30 cellular contexts compared by ENCODE assay signal in genomic region chr11:121887564-121887963, GRCh38.
DNase-seq lines count a peak whose midpoint lies in the region; ATAC-seq, FAIRE-seq and TF ChIP-seq lines count a peak whose summit lies in the region.
"Had no signal": no experiment of that assay in that cellular context is flagged by ENCODE, and none has a peak within 500 bp of the region (broad histone marks: within the 10 kb centered on the region; RNA-seq: fewer than 3 reads in every experiment).

No MANE protein-coding gene starts in this region.

- no peaks in the 10 kb centered on the region for H3K27me3 ChIP-seq in right lobe of liver
- H3K27me3 ChIP-seq in HepG2 (ENCODE audit: control insufficient read depth in 1 of 2, insufficient read depth in 2 of 2, low read length in 2 of 2) = no peaks in the 10 kb centered on the region; a peak in 1 of 5 replicates
- no peaks in the 10 kb centered on the region for H3K27me3 ChIP-seq in vagina
- H3K27me3 ChIP-seq: brain microvascular endothelial cell, gastrocnemius medialis, neutrophil, Peyer's patch, spleen, thyroid gland had no signal

- no TSS peak for BruUV-seq in HepG2 (replicated peaks; lab: Mats Ljungman, UMichigan)

- peaks cover 9% of the 10 kb centered on the region for H3K4me1 Mint-ChIP-seq in nephron progenitor cell

- FAIRE-seq in HepG2 (lab: Jason Lieb, UNC) = no peak
- FAIRE-seq: A549, colon, GM12892 had no signal

- H3K9ac ChIP-seq in HepG2 (ENCODE audit: insufficient read depth, low read depth, low read length) = no peak overlapping the region
- H3K9ac ChIP-seq: KMS-11 had no signal

- POLR2A ChIA-PET in HepG2 (lab: Yijun Ruan, JAX) = no interaction called here

- H3K9me3 Mint-ChIP-seq in nephron progenitor cell = peaks cover 4% of the 10 kb centered on the region
- H3K9me3 Mint-ChIP-seq: effector memory CD8-positive, alpha-beta T cell; T-helper 2 cell treated with Interferon-gamma antibody and Interleukin-4, amounts not matched to agents 5 μg/mL and 100 μg/mL, for 36 hours had no signal

- intact Hi-C loops in right lobe of liver (cut with DNase I) = no loop called here
- intact Hi-C loops in HepG2 (cut with micrococcal nuclease; ENCODE audit: unreplicated experiment) = no loop called here
- intact Hi-C loops in vagina (cut with DNase I) = no loop called here

- no peak overlapping the region for H3K27ac ChIP-seq in right lobe of liver
- no peak overlapping the region for H3K27ac ChIP-seq in HepG2 (ENCODE audit: extremely low read length, insufficient read depth, low read length)
- H3K27ac ChIP-seq in vagina = no peak overlapping the region
- H3K27ac ChIP-seq: A549, brain microvascular endothelial cell, esophagus squamous epithelium, gastrocnemius medialis, KMS-11, neutrophil, Peyer's patch, SK-N-MC, thyroid gland, WERI-Rb-1 had no signal

- no peak overlapping the region for H3K4me3 Mint-ChIP-seq in nephron progenitor cell
- H3K4me3 Mint-ChIP-seq: effector memory CD8-positive, alpha-beta T cell; T-helper 2 cell treated with Interferon-gamma antibody and Interleukin-4, amounts not matched to agents 5 μg/mL and 100 μg/mL, for 36 hours had no signal

- H3K4me1 ChIP-seq in right lobe of liver (no peaks in the 10 kb centered on the region), HepG2 (ENCODE audit: insufficient read depth, low read length) (no peaks in the 10 kb centered on the region), vagina (peaks cover 6% of the 10 kb centered on the region)
- H3K4me1 ChIP-seq: A549, Caco-2, Peyer's patch, thyroid gland had no signal

- no peak for TF ChIP-seq EP300 in HepG2 (IDR thresholded peaks at IDR 0.05; ENCODE audit: low read depth in 2 of 2, low read length in 2 of 2)
- TF ChIP-seq EP300 in HepG2 (CRISPR knock-in tag; IDR thresholded peaks at IDR 0.05; ENCODE audit: borderline replicate concordance) = no peak

- ATAC-seq in right lobe of liver (peak; percentile 44 to 77 (median 66)), HepG2 (no peak), HG03439 (IDR thresholded peaks at IDR 0.05; ENCODE audit: unreplicated experiment) (no peak)
- ATAC-seq: A549; effector memory CD8-positive, alpha-beta T cell; gastrocnemius medialis; stimulated activated naive CD8-positive, alpha-beta T cell treated with anti-CD3 and anti-CD28 coated beads, Interleukin-15, Interleukin-2, amounts not matched to agents 100 U/mL and 50 U/mL, for 24 hours had no signal

- no peaks in the 10 kb centered on the region for H4K20me1 ChIP-seq in HepG2 (ENCODE audit: insufficient read depth, low read length)

- H3K36me3 Mint-ChIP-seq in nephron progenitor cell (ENCODE audit: low read depth) = no peaks in the 10 kb centered on the region

- H3K27me3 Mint-ChIP-seq in nephron progenitor cell (ENCODE audit: low read depth, poor library complexity) = no peaks in the 10 kb centered on the region
- H3K27me3 Mint-ChIP-seq: effector memory CD8-positive, alpha-beta T cell had no signal

- DNase-seq in right lobe of liver (no peak), HepG2 (ENCODE audit: low spot score) (no peak), globus pallidus (ENCODE audit: low spot score) (peak; percentile 43), nephron progenitor cell (no peak), NCI-H345 treated with DMSO at 0.1 percent for 48 hours (lab: John Stamatoyannopoulos, UW; ENCODE audit: unreplicated experiment) (no peak), GOT3 (lab: John Stamatoyannopoulos, UW) (no peak), vagina (ENCODE audit: extremely low spot score in 2 of 2) (no peak)
- DNase-seq: activated gamma-delta T cell; brain microvascular endothelial cell; Caco-2; effector memory CD8-positive, alpha-beta T cell; esophagus squamous epithelium; gastrocnemius medialis; kidney glomerular epithelial cell; NCI-H187 treated with DMSO at 0.1 percent for 48 hours; NCI-H226; Peyer's patch; spleen; stimulated activated CD4-positive, alpha-beta T cell treated with anti-CD3 and anti-CD28 coated beads, Interleukin-4, amount 100 ng/mL, for 1 hour; stimulated activated naive CD8-positive, alpha-beta T cell treated with anti-CD3 and anti-CD28 coated beads, Interleukin-15, Interleukin-2, amounts not matched to agents 100 U/mL and 50 U/mL, for 24 hours; thyroid gland had no signal

- 59% methylated on average over 3 of the region's 3 CpGs for WGBS in right lobe of liver (ENCODE audit: insufficient coverage, low coverage, low lambda C conversion rate, missing lambda C conversion rate)
- 73% methylated on average over 3 of the region's 3 CpGs for WGBS in HepG2 (ENCODE audit: low lambda C conversion rate)

- CTCF ChIA-PET in HepG2 (lab: Yijun Ruan, JAX; ENCODE audit: low intra/inter-chr PET ratio, low total read pairs) = no interaction called here

- H3K79me2 ChIP-seq in HepG2 (ENCODE audit: insufficient read depth, low read length) = no peaks in the 10 kb centered on the region

- no peak for TF ChIP-seq POLR2A in right lobe of liver (IDR thresholded peaks at IDR 0.05)
- TF ChIP-seq POLR2A in HepG2 (IDR thresholded peaks at IDR 0.05; ENCODE audit: insufficient read depth in 1 of 2, low read depth in 2 of 2, low read length in 2 of 2) = no peak
- no peak for TF ChIP-seq POLR2A in vagina (IDR thresholded peaks at IDR 0.05)

- H3K4me2 ChIP-seq in HepG2 (ENCODE audit: low read depth, low read length) = no peak overlapping the region
- H3K4me2 ChIP-seq: A549, KMS-11 had no signal

- H3K27ac Mint-ChIP-seq in nephron progenitor cell = peak overlapping the region; percentile 56
- H3K27ac Mint-ChIP-seq: effector memory CD8-positive, alpha-beta T cell; T-helper 2 cell treated with Interferon-gamma antibody and Interleukin-4, amounts not matched to agents 5 μg/mL and 100 μg/mL, for 36 hours had no signal

- no peak for TF ChIP-seq RAD21 in HepG2 (CRISPR knock-in tag; IDR thresholded peaks at IDR 0.05)

- H3K4me3 ChIP-seq in right lobe of liver (no peak overlapping the region), HepG2 (replicated peaks in 1 of 3; ENCODE audit: insufficient read depth in 1 of 3, low read depth in 2 of 3, low read length in 3 of 3) (no peak overlapping the region), vagina (no peak overlapping the region)
- H3K4me3 ChIP-seq: A549, esophagus squamous epithelium, gastrocnemius medialis, Peyer's patch, SK-N-MC, spleen, thyroid gland had no signal

- no peak overlapping the region for H2AFZ ChIP-seq in HepG2 (ENCODE audit: low read length)

- in situ Hi-C loops in HepG2 (cut with HindIII; ENCODE audit: extremely low pct_ligation_motif_present, low pct_unique_long_range_greater_than_20kb) = no loop called here

- no peaks in the 10 kb centered on the region for H3K36me3 ChIP-seq in right lobe of liver
- no peaks in the 10 kb centered on the region for H3K36me3 ChIP-seq in HepG2 (replicated peaks in 1 of 2; ENCODE audit: control insufficient read depth in 1 of 2, insufficient read depth in 2 of 2, low read length in 2 of 2)
- H3K36me3 ChIP-seq in vagina = no peaks in the 10 kb centered on the region
- H3K36me3 ChIP-seq: brain microvascular endothelial cell, esophagus squamous epithelium, gastrocnemius medialis, neutrophil, Peyer's patch, spleen, thyroid gland, WERI-Rb-1 had no signal

- no peak for TF ChIP-seq CTCF in right lobe of liver (IDR thresholded peaks at IDR 0.05)
- no peak for TF ChIP-seq CTCF in HepG2 (CRISPR knock-in tag; IDR thresholded peaks at IDR 0.05)
- no peak for TF ChIP-seq CTCF in nephron progenitor cell (IDR thresholded peaks at IDR 0.05)
- no peak for TF ChIP-seq CTCF in vagina (IDR thresholded peaks at IDR 0.05)

- H3K9me3 ChIP-seq in right lobe of liver = no peaks in the 10 kb centered on the region
- H3K9me3 ChIP-seq in HepG2 (ENCODE audit: low read length) = no peaks in the 10 kb centered on the region
- H3K9me3 ChIP-seq in vagina = no peaks in the 10 kb centered on the region
- H3K9me3 ChIP-seq: A549, Caco-2, esophagus squamous epithelium, gastrocnemius medialis, neutrophil, Peyer's patch, spleen, thyroid gland had no signal

TF ChIP-seq in HepG2, 621 proteins besides CTCF, POLR2A, EP300 and RAD21:
- TF ChIP-seq ZNF263 (CRISPR knock-in tag; IDR thresholded peaks at IDR 0.05) (no peak), PAX8 (CRISPR knock-in tag; IDR thresholded peaks at IDR 0.05; ENCODE audit: borderline replicate concordance) (no peak), HMGXB3 (CRISPR knock-in tag; IDR thresholded peaks at IDR 0.05; ENCODE audit: borderline replicate concordance) (no peak), CHCHD3 (CRISPR knock-in tag; IDR thresholded peaks at IDR 0.05) (no peak), ZNF891 (CRISPR knock-in tag; IDR thresholded peaks at IDR 0.05) (no peak)

Comparison
In these comparisons a context has a peak if more than half of its experiments do, and no peak if none do; other contexts are left out.
1. ATAC-seq: peak in right lobe of liver (4 of 4); none in HepG2 (single experiment) and HG03439 (single experiment).